8 cellular contexts compared by ENCODE assay signal in genomic region chr19:49812452-49812996, GRCh38. TPM values are rescaled to one million over a fixed set of nuclear protein-coding genes. Genes with fewer than 3 reads are reported as not detected.
A peak's percentile ranks its signal among the peaks of the same experiment; 100 is the strongest.
DNase-seq lines count a peak whose midpoint lies in the region; ATAC-seq and TF ChIP-seq lines count a peak whose summit lies in the region.

No MANE protein-coding gene starts in this region.

- peak overlapping the region; percentile 96 for H3K27ac ChIP-seq in left ventricle myocardium inferior (replicated peaks)
- peak overlapping the region; percentile 94 for H3K27ac ChIP-seq in skeletal muscle tissue (ENCODE audit: low read depth, low read length)

- DNase-seq in HAP-1 (ENCODE audit: low spot score in 2 of 2): no peak
- no peak for DNase-seq in activated CD4-positive, alpha-beta memory T cell treated with anti-CD3 and anti-CD28 coated beads, Interleukin-2, amount 10 ng/mL, durations not matched to agents 7 days and 5 days
- no peak for DNase-seq in left ventricle myocardium inferior
- DNase-seq in NCI-H2171 treated with DMSO at 0.1 percent for 48 hours (lab: John Stamatoyannopoulos, UW): no peak
- no peak for DNase-seq in glomerular visceral epithelial cell (ENCODE audit: extremely low spot score)
- no peak for DNase-seq in NK-92 treated with Interleukin-12 subunit alpha and Interleukin-12 subunit beta, amount 100 ng/mL, for 24 hours (lab: John Stamatoyannopoulos, UW)

- no peak for ATAC-seq in HG03442 (IDR thresholded peaks at IDR 0.05; ENCODE audit: unreplicated experiment)

- POLR2A ChIA-PET in activated CD4-positive, alpha-beta memory T cell treated with anti-CD3 and anti-CD28 coated beads, Interleukin-2, amount 10 ng/mL, durations not matched to agents 7 days and 5 days (lab: Charles Lee): interaction anchor here (1.0 to 2.0 kb wide), 17 partner anchors 12 to 222 kb away, joined by 3 to 17 read pairs (median 4); partner anchors contain the start of genes AKT1S1, AP2A1, PNKP and PRR12

- TF ChIP-seq CTCF in left ventricle myocardium inferior (IDR thresholded peaks at IDR 0.05; ENCODE audit: borderline replicate concordance): no peak

- peaks cover 47% of the 10 kb centered on the region for H3K4me1 Mint-ChIP-seq in activated CD4-positive, alpha-beta memory T cell treated with anti-CD3 and anti-CD28 coated beads, Interleukin-2, amount 10 ng/mL, durations not matched to agents 7 days and 5 days

- H3K4me3 ChIP-seq in HAP-1 (peak overlapping the region; percentile 49), left ventricle myocardium inferior (peak overlapping the region; percentile 81), skeletal muscle tissue (ENCODE audit: low read length in 3 of 3) (peak overlapping the region; percentile 89 to 99 (median 96))

- peak overlapping the region; percentile 88 for H3K27ac Mint-ChIP-seq in activated CD4-positive, alpha-beta memory T cell treated with anti-CD3 and anti-CD28 coated beads, Interleukin-2, amount 10 ng/mL, durations not matched to agents 7 days and 5 days

- intact Hi-C loops in left ventricle myocardium inferior (cut with micrococcal nuclease): no loop called here

- CTCF ChIA-PET in activated CD4-positive, alpha-beta memory T cell treated with anti-CD3 and anti-CD28 coated beads, Interleukin-2, amount 10 ng/mL, durations not matched to agents 7 days and 5 days (lab: Charles Lee): interaction anchor here (1.0 to 1.1 kb wide), 2 partner anchors 9 to 56 kb away, joined by 3 read pairs; no protein-coding TSS in a partner anchor

- H3K9me3 ChIP-seq in HAP-1 (peaks cover 3% of the 10 kb centered on the region; the same call in 1 of the 2 replicates), left ventricle myocardium inferior (replicated peaks) (no peaks in the 10 kb centered on the region), skeletal muscle tissue (ENCODE audit: control insufficient read depth in 3 of 3, low read length in 3 of 3) (no peaks in the 10 kb centered on the region)

- H3K9me3 Mint-ChIP-seq in activated CD4-positive, alpha-beta memory T cell treated with anti-CD3 and anti-CD28 coated beads, Interleukin-2, amount 10 ng/mL, durations not matched to agents 7 days and 5 days: no peaks in the 10 kb centered on the region

- no peaks in the 10 kb centered on the region for H3K27me3 Mint-ChIP-seq in activated CD4-positive, alpha-beta memory T cell treated with anti-CD3 and anti-CD28 coated beads, Interleukin-2, amount 10 ng/mL, durations not matched to agents 7 days and 5 days

- H3K27me3 ChIP-seq in HAP-1 (ENCODE audit: low read depth): no peaks in the 10 kb centered on the region
- no peaks in the 10 kb centered on the region for H3K27me3 ChIP-seq in left ventricle myocardium inferior (ENCODE audit: low read depth)
- H3K27me3 ChIP-seq in skeletal muscle tissue (ENCODE audit: control insufficient read depth in 3 of 3, insufficient read depth in 3 of 3, low read length in 3 of 3): no peaks in the 10 kb centered on the region

- H3K4me3 Mint-ChIP-seq in activated CD4-positive, alpha-beta memory T cell treated with anti-CD3 and anti-CD28 coated beads, Interleukin-2, amount 10 ng/mL, durations not matched to agents 7 days and 5 days: peak overlapping the region; percentile 87

- H3K36me3 ChIP-seq in HAP-1 (replicated peaks) (no peaks in the 10 kb centered on the region; the same call in 1 of the 2 replicates), left ventricle myocardium inferior (peaks cover 1% of the 10 kb centered on the region), skeletal muscle tissue (ENCODE audit: control insufficient read depth in 3 of 3, insufficient read depth in 3 of 3, low read length in 3 of 3) (peaks cover 0 to 3% (median 3%) of the 10 kb centered on the region in 3 donors)

- peak overlapping the region; percentile 69 to 92 (median 91) for H3K9ac ChIP-seq in skeletal muscle tissue (ENCODE audit: low read depth in 1 of 3, low read length in 3 of 3)

- in situ Hi-C loops in HAP-1 (cut with MboI; ENCODE audit: low sequenced_read_pairs): no loop called here

- H3K4me1 ChIP-seq in HAP-1 (peaks cover 11% of the 10 kb centered on the region), left ventricle myocardium inferior (peaks cover 53% of the 10 kb centered on the region), skeletal muscle tissue (ENCODE audit: control insufficient read depth in 3 of 3, insufficient read depth in 3 of 3, low read length in 3 of 3) (peaks cover 20 to 38% (median 28%) of the 10 kb centered on the region in 3 donors)

- H3K36me3 Mint-ChIP-seq in activated CD4-positive, alpha-beta memory T cell treated with anti-CD3 and anti-CD28 coated beads, Interleukin-2, amount 10 ng/mL, durations not matched to agents 7 days and 5 days (ENCODE audit: low read depth): peaks cover 6% of the 10 kb centered on the region

RNA-seq across cellular contexts. Expression of gene FUZ, which starts 0.6 kb away (rescaled TPM):
- total RNA-seq in activated CD4-positive, alpha-beta memory T cell treated with anti-CD3 and anti-CD28 coated beads, Interleukin-2, amount 10 ng/mL, durations not matched to agents 7 days and 5 days: 10 to 100 TPM; 13.7 to 13.9 TPM
- 18.3 TPM for total RNA-seq in left ventricle myocardium inferior
- total RNA-seq in skeletal muscle tissue: 12.5 TPM

RNA-seq across cellular contexts. Expression of gene MED25, which starts 5.6 kb away (rescaled TPM):
- total RNA-seq in activated CD4-positive, alpha-beta memory T cell treated with anti-CD3 and anti-CD28 coated beads, Interleukin-2, amount 10 ng/mL, durations not matched to agents 7 days and 5 days: 10 to 100 TPM; 65.3 to 67.9 TPM
- total RNA-seq in left ventricle myocardium inferior: 65.8 TPM
- total RNA-seq in skeletal muscle tissue: 11.0 TPM

RNA-seq across cellular contexts. Expression of gene PTOV1, which starts 38.4 kb away (rescaled TPM):
- total RNA-seq in activated CD4-positive, alpha-beta memory T cell treated with anti-CD3 and anti-CD28 coated beads, Interleukin-2, amount 10 ng/mL, durations not matched to agents 7 days and 5 days: 10 to 100 TPM; 69.3 to 71.7 TPM
- total RNA-seq in left ventricle myocardium inferior (104 TPM), skeletal muscle tissue (63.7 TPM)

RNA-seq across cellular contexts. Expression of gene AP2A1, which starts 45.7 kb away (rescaled TPM):
- total RNA-seq in activated CD4-positive, alpha-beta memory T cell treated with anti-CD3 and anti-CD28 coated beads, Interleukin-2, amount 10 ng/mL, durations not matched to agents 7 days and 5 days: 10 to 100 TPM; 78.0 to 79.2 TPM
- total RNA-seq in left ventricle myocardium inferior (65.5 TPM), skeletal muscle tissue (32.9 TPM)

RNA-seq across cellular contexts. Expression of gene TSKS, which starts 49.4 kb away (rescaled TPM):
- under 1 TPM; 0.63 to 0.86 TPM for total RNA-seq in activated CD4-positive, alpha-beta memory T cell treated with anti-CD3 and anti-CD28 coated beads, Interleukin-2, amount 10 ng/mL, durations not matched to agents 7 days and 5 days
- total RNA-seq in left ventricle myocardium inferior (0.38 TPM), skeletal muscle tissue (under 0.01 TPM)
